Comparison of ENCODE assay signal across 1 cellular context in genomic region chr1:17587693-17588047, GRCh38.
TF ChIP-seq lines count a peak whose summit lies in the region.

No MANE protein-coding gene starts in this region.

TF ChIP-seq in IMR-90, 13 proteins besides CTCF, POLR2A, EP300 and RAD21:
- TF ChIP-seq ELK1 (IDR thresholded peaks at IDR 0.05; ENCODE audit: borderline replicate concordance, low read depth, low read length): no peak
- TF ChIP-seq CEBPB (IDR thresholded peaks at IDR 0.05; ENCODE audit: low read depth, low read length): no peak
- TF ChIP-seq MAFK (IDR thresholded peaks at IDR 0.05; ENCODE audit: low read depth, low read length): no peak
- TF ChIP-seq CHD1 (IDR thresholded peaks at IDR 0.05; ENCODE audit: low read depth, low read length): no peak
- TF ChIP-seq RCOR1 (IDR thresholded peaks at IDR 0.05; ENCODE audit: insufficient replicate concordance, low read length): no peak
- no peak for TF ChIP-seq RFX5 (IDR thresholded peaks at IDR 0.05; ENCODE audit: low read depth, low read length)
- TF ChIP-seq SMC3 (IDR thresholded peaks at IDR 0.05; ENCODE audit: low read depth, low read length): no peak
- no peak for TF ChIP-seq BHLHE40 (IDR thresholded peaks at IDR 0.05; ENCODE audit: low read depth, low read length)
- no peak for TF ChIP-seq NFE2L2 (IDR thresholded peaks at IDR 0.05; ENCODE audit: low read depth, low read length)
- TF ChIP-seq USF2 (IDR thresholded peaks at IDR 0.05; ENCODE audit: low read depth, low read length): no peak
- TF ChIP-seq MXI1 (IDR thresholded peaks at IDR 0.05; ENCODE audit: borderline replicate concordance, low read depth, low read length): no peak
- no peak for TF ChIP-seq FOS (IDR thresholded peaks at IDR 0.05; ENCODE audit: low read depth, low read length)
- TF ChIP-seq MAZ (IDR thresholded peaks at IDR 0.05; ENCODE audit: borderline replicate concordance, low read depth, low read length): no peak
